Comparison of ENCODE assay signal across 1 cellular context in the genomic region with DNA sequence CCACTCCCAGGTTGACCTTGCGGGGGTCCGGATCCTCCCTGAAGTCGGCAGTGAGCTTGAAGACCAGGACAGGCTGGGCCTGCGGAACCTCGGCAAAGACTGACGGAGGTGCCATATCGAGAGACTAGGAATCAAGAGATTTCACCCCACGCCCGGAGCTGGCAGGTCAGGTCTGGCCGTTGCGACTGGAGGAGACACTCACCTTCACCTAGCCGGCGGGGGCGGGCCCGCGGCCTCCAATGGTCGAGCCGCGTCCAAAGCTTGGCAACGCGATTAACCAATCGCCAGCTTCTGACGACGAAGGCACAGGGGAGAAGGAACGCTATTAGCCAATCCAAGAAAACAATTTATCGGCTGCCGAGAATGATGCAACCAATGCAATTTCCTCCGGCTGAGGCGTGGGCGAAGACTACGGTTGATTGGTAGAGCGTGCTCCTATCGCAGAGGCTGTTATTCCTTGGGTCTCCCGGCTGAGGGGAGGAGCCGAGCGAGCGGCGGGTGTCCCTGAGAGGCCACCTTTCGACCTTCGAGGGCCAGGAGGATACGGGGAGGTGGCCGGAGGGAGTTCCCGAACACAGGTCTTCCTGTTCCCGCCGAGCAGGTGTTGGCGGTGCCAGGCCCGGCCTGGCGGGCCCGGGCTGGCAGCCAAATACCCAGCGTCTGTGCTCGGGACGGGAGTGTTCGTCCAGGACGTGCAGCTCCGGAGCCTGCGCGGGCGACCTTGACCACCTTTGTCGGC.
TF ChIP-seq lines count a peak whose summit lies in the region.

Gene GOT1 (minus strand): TSS at position 174 of the 739 bp plus-strand sequence. CDS start 59 bp downstream, at position 115.

TF ChIP-seq in HepG2, 621 proteins besides CTCF, POLR2A, EP300 and RAD21 (continued from another document and continues in another):
- TF ChIP-seq PRDM15 (CRISPR knock-in tag; IDR thresholded peaks at IDR 0.05): no peak
- TF ChIP-seq ZNF737 (CRISPR knock-in tag; IDR thresholded peaks at IDR 0.05; ENCODE audit: borderline replicate concordance): no peak
- TF ChIP-seq ZC3H4 (CRISPR knock-in tag; IDR thresholded peaks at IDR 0.05; ENCODE audit: borderline replicate concordance): no peak; the same call in 1 of the 2 replicates
- no peak for TF ChIP-seq SP140L (CRISPR knock-in tag; IDR thresholded peaks at IDR 0.05; ENCODE audit: borderline replicate concordance)
- TF ChIP-seq PHB2 (IDR thresholded peaks at IDR 0.05; ENCODE audit: partially characterized antibody): no peak
- no peak for TF ChIP-seq SOX6 (IDR thresholded peaks at IDR 0.05)
- TF ChIP-seq SOX6 (CRISPR knock-in tag; IDR thresholded peaks at IDR 0.05): peak; percentile 66
- no peak for TF ChIP-seq SP1 (IDR thresholded peaks at IDR 0.05)
- TF ChIP-seq SP1 (CRISPR knock-in tag; IDR thresholded peaks at IDR 0.05): no peak; the same call in none of the 2 replicates
- no peak for TF ChIP-seq ZBTB40 (IDR thresholded peaks at IDR 0.05)
- peak; percentile 23 for TF ChIP-seq ZBTB40 (CRISPR knock-in tag; IDR thresholded peaks at IDR 0.05)
- TF ChIP-seq ZNF652 (CRISPR knock-in tag; IDR thresholded peaks at IDR 0.05; ENCODE audit: borderline replicate concordance, low read depth): no peak
- no peak for TF ChIP-seq ZNF781 (CRISPR knock-in tag; IDR thresholded peaks at IDR 0.05; ENCODE audit: borderline replicate concordance, not compliant biosample characterization)
- TF ChIP-seq HBP1 (CRISPR knock-in tag; IDR thresholded peaks at IDR 0.05; ENCODE audit: low read depth): no peak
- TF ChIP-seq, protein P1, sequence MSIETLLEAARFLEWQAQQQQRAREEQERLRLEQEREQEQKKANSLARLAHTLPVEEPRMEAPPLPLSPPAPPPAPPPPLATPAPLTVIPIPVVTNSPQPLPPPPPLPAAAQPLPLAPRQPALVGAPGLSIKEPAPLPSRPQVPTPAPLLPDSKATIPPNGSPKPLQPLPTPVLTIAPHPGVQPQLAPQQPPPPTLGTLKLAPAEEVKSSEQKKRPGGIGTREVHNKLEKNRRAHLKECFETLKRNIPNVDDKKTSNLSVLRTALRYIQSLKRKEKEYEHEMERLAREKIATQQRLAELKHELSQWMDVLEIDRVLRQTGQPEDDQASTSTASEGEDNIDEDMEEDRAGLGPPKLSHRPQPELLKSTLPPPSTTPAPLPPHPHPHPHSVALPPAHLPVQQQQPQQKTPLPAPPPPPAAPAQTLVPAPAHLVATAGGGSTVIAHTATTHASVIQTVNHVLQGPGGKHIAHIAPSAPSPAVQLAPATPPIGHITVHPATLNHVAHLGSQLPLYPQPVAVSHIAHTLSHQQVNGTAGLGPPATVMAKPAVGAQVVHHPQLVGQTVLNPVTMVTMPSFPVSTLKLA (IDR thresholded peaks at IDR 0.05): 0 out of 2 replicates have a peak, but pooled peaks have one; percentile 25
- TF ChIP-seq KDM3A (CRISPR knock-in tag; IDR thresholded peaks at IDR 0.05; ENCODE audit: low read depth): no peak; the same call in 1 of the 2 replicates
- TF ChIP-seq ZNF607 (CRISPR knock-in tag; IDR thresholded peaks at IDR 0.05; ENCODE audit: borderline replicate concordance): peak; percentile 55; the same call in 1 of the 2 replicates
- TF ChIP-seq ZNF747 (CRISPR knock-in tag; IDR thresholded peaks at IDR 0.05; ENCODE audit: borderline replicate concordance): no peak; the same call in 1 of the 2 replicates
- no peak for TF ChIP-seq ZNF616 (CRISPR knock-in tag; IDR thresholded peaks at IDR 0.05; ENCODE audit: low read depth)
- TF ChIP-seq RBFOX2 (IDR thresholded peaks at IDR 0.05; ENCODE audit: low read depth, low read length): peak; percentile 87
- TF ChIP-seq ZNF232 (CRISPR knock-in tag; IDR thresholded peaks at IDR 0.05; ENCODE audit: borderline replicate concordance): no peak
- no peak for TF ChIP-seq MAZ (IDR thresholded peaks at IDR 0.05; ENCODE audit: borderline replicate concordance, low read depth, low read length)
- TF ChIP-seq MAZ (CRISPR knock-in tag; IDR thresholded peaks at IDR 0.05; ENCODE audit: low read depth): peak; percentile 91
- peak; percentile 52; the same call in 1 of the 2 replicates for TF ChIP-seq ZNF205 (CRISPR knock-in tag; IDR thresholded peaks at IDR 0.05)
- TF ChIP-seq ZNF12 (CRISPR knock-in tag; IDR thresholded peaks at IDR 0.05): no peak
- TF ChIP-seq ZNF782 (CRISPR knock-in tag; IDR thresholded peaks at IDR 0.05; ENCODE audit: borderline replicate concordance): no peak
- 0 out of 2 replicates have a peak, but pooled peaks have one; percentile 10 for TF ChIP-seq ZNF124 (CRISPR knock-in tag; IDR thresholded peaks at IDR 0.05)
- no peak for TF ChIP-seq ZNF839 (CRISPR knock-in tag; IDR thresholded peaks at IDR 0.05; ENCODE audit: borderline replicate concordance)
- TF ChIP-seq, protein P2, sequence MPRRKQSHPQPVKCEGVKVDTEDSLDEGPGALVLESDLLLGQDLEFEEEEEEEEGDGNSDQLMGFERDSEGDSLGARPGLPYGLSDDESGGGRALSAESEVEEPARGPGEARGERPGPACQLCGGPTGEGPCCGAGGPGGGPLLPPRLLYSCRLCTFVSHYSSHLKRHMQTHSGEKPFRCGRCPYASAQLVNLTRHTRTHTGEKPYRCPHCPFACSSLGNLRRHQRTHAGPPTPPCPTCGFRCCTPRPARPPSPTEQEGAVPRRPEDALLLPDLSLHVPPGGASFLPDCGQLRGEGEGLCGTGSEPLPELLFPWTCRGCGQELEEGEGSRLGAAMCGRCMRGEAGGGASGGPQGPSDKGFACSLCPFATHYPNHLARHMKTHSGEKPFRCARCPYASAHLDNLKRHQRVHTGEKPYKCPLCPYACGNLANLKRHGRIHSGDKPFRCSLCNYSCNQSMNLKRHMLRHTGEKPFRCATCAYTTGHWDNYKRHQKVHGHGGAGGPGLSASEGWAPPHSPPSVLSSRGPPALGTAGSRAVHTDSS (CRISPR knock-in tag; conservative IDR thresholded peaks at IDR 0.05): no peak
- TF ChIP-seq ZNF550 (CRISPR knock-in tag; IDR thresholded peaks at IDR 0.05; ENCODE audit: borderline replicate concordance): peak; percentile 91; the same call in 1 of the 2 replicates
- no peak for TF ChIP-seq CREB3 (CRISPR knock-in tag; IDR thresholded peaks at IDR 0.05)
- 0 out of 2 replicates have a peak, but pooled peaks have one; percentile 42 for TF ChIP-seq SMAD1 (CRISPR knock-in tag; IDR thresholded peaks at IDR 0.05; ENCODE audit: borderline replicate concordance, low read depth)
- TF ChIP-seq ZNF564 (CRISPR knock-in tag; IDR thresholded peaks at IDR 0.05): 0 out of 2 replicates have a peak, but pooled peaks have one; percentile 49
- peak; percentile 74; the same call in 1 of the 2 replicates for TF ChIP-seq ZMAT3 (CRISPR knock-in tag; conservative IDR thresholded peaks at IDR 0.05)
- TF ChIP-seq TOPORS (CRISPR knock-in tag; IDR thresholded peaks at IDR 0.05): peak; percentile 88
- peak; percentile 77; the same call in 2 of the 3 replicates for TF ChIP-seq MXI1 (IDR thresholded peaks at IDR 0.05; ENCODE audit: borderline replicate concordance, low read depth, low read length)
- TF ChIP-seq ZNF614 (CRISPR knock-in tag; IDR thresholded peaks at IDR 0.05; ENCODE audit: borderline replicate concordance): no peak
- TF ChIP-seq ZBTB42 (CRISPR knock-in tag; IDR thresholded peaks at IDR 0.05): no peak
- TF ChIP-seq ZNF674 (CRISPR knock-in tag; IDR thresholded peaks at IDR 0.05; ENCODE audit: low read depth): no peak
